In the genomic region with DNA sequence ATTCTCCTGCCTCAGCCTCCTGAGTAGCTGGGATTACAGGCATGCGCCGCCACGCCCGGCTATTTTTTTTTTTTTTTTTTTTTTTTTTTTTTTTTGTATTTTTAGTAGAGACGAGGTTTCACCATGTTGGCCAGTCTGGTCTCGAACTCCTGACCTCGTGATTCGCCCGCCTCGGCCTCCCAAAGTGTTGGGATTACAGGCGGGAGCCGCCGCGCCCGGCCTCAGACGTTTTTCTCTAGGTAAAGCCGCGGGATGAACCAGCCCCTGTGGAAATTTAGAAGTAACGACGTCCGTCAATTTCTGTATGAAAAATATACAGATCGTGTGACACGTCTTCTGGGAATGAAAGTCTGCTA, we compare ENCODE assay signal across 8 cellular contexts. TPM values are rescaled to one million over a fixed set of nuclear protein-coding genes. Genes with fewer than 3 reads are reported as not detected.
DNase-seq lines count a peak whose midpoint lies in the region; ATAC-seq and TF ChIP-seq lines count a peak whose summit lies in the region.
"Not testable (repeated sequence)": the region's sequence is repeated elsewhere in the genome, so short reads cannot be mapped to it uniquely, and the experiment has no call there.

No MANE protein-coding gene starts in this region.

- not testable (repeated sequence) for H3K27me3 ChIP-seq in SK-N-SH (ENCODE audit: insufficient read depth); duodenal mucosa (ENCODE audit: control insufficient read depth in 1 of 2, insufficient read depth in 2 of 2, low read length in 2 of 2); right atrium auricular region; mucosa of rectum (ENCODE audit: control insufficient read depth in 2 of 2, insufficient read depth in 2 of 2, low read length in 2 of 2)
- peaks cover 0 to 18% (median 7%) of the 10 kb centered on the region in 3 donors for H3K27me3 ChIP-seq in gastrocnemius medialis

- not testable (repeated sequence) for ATAC-seq in gastrocnemius medialis

- H2AFZ ChIP-seq in SK-N-SH (ENCODE audit: low read depth), result peak overlapping the region; percentile 76; the same call in 1 of the 2 replicates

- peaks cover 11% of the 10 kb centered on the region for H3K36me3 Mint-ChIP-seq in activated naive CD8-positive, alpha-beta T cell

- not testable (repeated sequence) for H3K36me3 ChIP-seq in SK-N-SH (replicated peaks in 1 of 2; ENCODE audit: control insufficient read depth in 1 of 2, insufficient read depth in 2 of 2, low read length in 1 of 2); duodenal mucosa (ENCODE audit: control insufficient read depth in 1 of 2, insufficient read depth in 2 of 2, low read length in 2 of 2); right atrium auricular region; mucosa of rectum (ENCODE audit: control insufficient read depth in 2 of 2, insufficient read depth in 2 of 2, low read length in 2 of 2); gastrocnemius medialis; urinary bladder (ENCODE audit: insufficient read depth)

- intact Hi-C loops in gastrocnemius medialis (cut with DNase I; ENCODE audit: low total_unique reads), result not testable (repeated sequence)

- H3F3A ChIP-seq in SK-N-SH (replicated peaks; ENCODE audit: insufficient read depth), result not testable (repeated sequence)

- H3K9ac ChIP-seq in SK-N-SH, result peak overlapping the region; percentile 46; the same call in 1 of the 2 replicates
- not testable (repeated sequence) for H3K9ac ChIP-seq in duodenal mucosa (ENCODE audit: low read depth in 1 of 2, low read length in 2 of 2)
- H3K9ac ChIP-seq in mucosa of rectum (ENCODE audit: low read depth in 1 of 2, low read length in 2 of 2), result peak overlapping the region; percentile 47 to 68

- WGBS in SK-N-SH (ENCODE audit: low lambda C conversion rate), result 8% methylated on average over 22 of the region's 23 CpGs
- WGBS in urinary bladder, result 6% methylated on average over 23 of the region's 23 CpGs

- H3K4me3 Mint-ChIP-seq in activated naive CD8-positive, alpha-beta T cell, result peak overlapping the region; percentile 88

- not testable (repeated sequence) for H4K20me1 ChIP-seq in SK-N-SH (ENCODE audit: insufficient read depth)

- POLR2A ChIA-PET in SK-N-SH (lab: Yijun Ruan, JAX), result not testable (repeated sequence)

- peak overlapping the region; percentile 86 for H3K4me2 ChIP-seq in SK-N-SH

- not testable (repeated sequence) for H3K9me2 ChIP-seq in SK-N-SH

- not testable (repeated sequence) for H3K9me3 ChIP-seq in SK-N-SH; right atrium auricular region; mucosa of rectum (ENCODE audit: control insufficient read depth in 2 of 2, low read length in 2 of 2)
- H3K9me3 ChIP-seq in duodenal mucosa (ENCODE audit: control insufficient read depth in 1 of 2, low read length in 2 of 2) (peaks cover 16 to 19% of the 10 kb centered on the region in 2 donors), gastrocnemius medialis (peaks cover 0 to 18% (median 3%) of the 10 kb centered on the region in 3 donors)

- TF ChIP-seq POLR2A in gastrocnemius medialis (IDR thresholded peaks at IDR 0.05), result not testable (repeated sequence)

- not testable (repeated sequence) for H3K4me1 ChIP-seq in SK-N-SH (ENCODE audit: control insufficient read depth in 1 of 2, insufficient read depth in 2 of 2, low read depth in 1 of 2, low read length in 1 of 2); duodenal mucosa (ENCODE audit: control insufficient read depth in 1 of 2, insufficient read depth in 2 of 2, low read length in 2 of 2); mucosa of rectum (ENCODE audit: control insufficient read depth in 2 of 2, insufficient read depth in 2 of 2, low read length in 2 of 2); gastrocnemius medialis; urinary bladder (ENCODE audit: insufficient read depth)
- H3K4me1 ChIP-seq in right atrium auricular region, result peaks cover 0 to 17% of the 10 kb centered on the region in 2 donors

- in situ Hi-C loops in gastrocnemius medialis (cut with MboI; ENCODE audit: low sequenced_read_pairs in 4 of 4), result not testable (repeated sequence)

- H3K4me1 Mint-ChIP-seq in activated naive CD8-positive, alpha-beta T cell (ENCODE audit: low read depth), result peaks cover 18% of the 10 kb centered on the region

- not testable (repeated sequence) for H3K79me2 ChIP-seq in SK-N-SH (ENCODE audit: insufficient read depth)

- not testable (repeated sequence) for DNase-seq in GM12864 (ENCODE audit: low read depth); SK-N-SH; right atrium auricular region (ENCODE audit: low spot score); gastrocnemius medialis

- not testable (repeated sequence) for TF ChIP-seq CTCF in GM12864 (IDR thresholded peaks at IDR 0.05; ENCODE audit: low read depth, low read length, missing control alignments); SK-N-SH (IDR thresholded peaks at IDR 0.05); right atrium auricular region (IDR thresholded peaks at IDR 0.05); gastrocnemius medialis (IDR thresholded peaks at IDR 0.05 in 4 of 5, conservative IDR thresholded peaks at IDR 0.05 in 1 of 5)

- not testable (repeated sequence) for H3K27me3 Mint-ChIP-seq in activated naive CD8-positive, alpha-beta T cell

- TF ChIP-seq RAD21 in SK-N-SH (IDR thresholded peaks at IDR 0.05; ENCODE audit: low read length), result not testable (repeated sequence)

- CTCF ChIA-PET in SK-N-SH (lab: Yijun Ruan, JAX), result not testable (repeated sequence)

- H3K27ac ChIP-seq in SK-N-SH (ENCODE audit: low read depth in 2 of 2, low read length in 1 of 2) (peak overlapping the region in 1 of 2 experiments; percentile 53; a peak in 2 of 4 replicates), right atrium auricular region (peak overlapping the region; percentile 56 to 81), mucosa of rectum (ENCODE audit: low read depth in 2 of 2, low read length in 2 of 2) (peak overlapping the region; percentile 51 to 79), gastrocnemius medialis (peak overlapping the region; percentile 49 to 69 (median 60)), urinary bladder (ENCODE audit: low read depth) (peak overlapping the region; percentile 82)
- H3K27ac ChIP-seq in duodenal mucosa (ENCODE audit: low read depth, low read length), result not testable (repeated sequence)

- TF ChIP-seq EP300 in SK-N-SH (IDR thresholded peaks at IDR 0.05; ENCODE audit: borderline replicate concordance in 1 of 2, low read depth in 1 of 2, low read length in 1 of 2), result not testable (repeated sequence)

- peak overlapping the region; percentile 64 for H3K27ac Mint-ChIP-seq in activated naive CD8-positive, alpha-beta T cell

- H3K9me3 Mint-ChIP-seq in activated naive CD8-positive, alpha-beta T cell (ENCODE audit: low read depth), result not testable (repeated sequence)

- H3K4me3 ChIP-seq in GM12864 (ENCODE audit: low read depth, low read length), result peak overlapping the region; percentile 72
- H3K4me3 ChIP-seq in SK-N-SH (ENCODE audit: low read depth in 2 of 2, low read length in 1 of 2), result peak overlapping the region; percentile 59 to 68
- H3K4me3 ChIP-seq in duodenal mucosa (ENCODE audit: low read depth in 1 of 2, low read length in 2 of 2), result peak overlapping the region; percentile 65 to 73
- peak overlapping the region; percentile 52 to 56 for H3K4me3 ChIP-seq in right atrium auricular region
- peak overlapping the region; percentile 77 to 79 for H3K4me3 ChIP-seq in mucosa of rectum (ENCODE audit: low read length in 2 of 2)
- H3K4me3 ChIP-seq in gastrocnemius medialis, result peak overlapping the region; percentile 53 to 59 (median 58)
- H3K4me3 ChIP-seq in urinary bladder (ENCODE audit: low read depth, low read length), result peak overlapping the region; percentile 50

RNA-seq across cellular contexts. Expression of gene CHFR, which starts 20.4 kb away (rescaled TPM):
- polyA plus RNA-seq in SK-N-SH (2012; rRNA removed), result 31.6 and 39.3 TPM in 2 replicates
- 14.1 and 18.5 TPM in 2 replicates for polyA plus RNA-seq in SK-N-SH (2012; cell fraction: cytosol; rRNA removed)
- polyA plus RNA-seq in SK-N-SH (2012; cell fraction: nucleus; rRNA removed), result 158 and 235 TPM in 2 replicates
- total RNA-seq in right atrium auricular region, result 10 to 100 TPM; 13.6 to 13.8 TPM
- total RNA-seq in gastrocnemius medialis, result 10 to 100 TPM; 10.8 to 19.6 (median 12.1) TPM
- 28.2 TPM for total RNA-seq in urinary bladder
- 22.6 TPM for polyA plus RNA-seq in urinary bladder

RNA-seq across cellular contexts. Expression of gene ZNF605, which starts 48.3 kb away (rescaled TPM):
- 4.0 and 6.9 TPM in 2 replicates for polyA plus RNA-seq in SK-N-SH (2012; rRNA removed)
- 2.6 and 2.9 TPM in 2 replicates for polyA plus RNA-seq in SK-N-SH (2012; cell fraction: cytosol; rRNA removed)
- 10.6 and 23.4 TPM in 2 replicates for polyA plus RNA-seq in SK-N-SH (2012; cell fraction: nucleus; rRNA removed)
- total RNA-seq in right atrium auricular region, result 10 to 100 TPM in 1 of 2 donors, 1 to 10 TPM in 1; 3.3 to 11.7 TPM
- total RNA-seq in gastrocnemius medialis, result 1 to 10 TPM; 2.1 to 4.6 (median 2.2) TPM
- 27.7 TPM for total RNA-seq in urinary bladder
- polyA plus RNA-seq in urinary bladder, result 4.4 TPM
